ENCODE assay signal across 7 cellular contexts in genomic region chr14:104677506-104678332, GRCh38. TPM values are rescaled to one million over a fixed set of nuclear protein-coding genes. Genes with fewer than 3 reads are reported as not detected.
DNase-seq lines count a peak whose midpoint lies in the region; ATAC-seq and TF ChIP-seq lines count a peak whose summit lies in the region.

No MANE protein-coding gene starts in this region.

- no peaks in the 10 kb centered on the region for H3K27me3 ChIP-seq in esophagus squamous epithelium

- POLR2A ChIA-PET in naive thymus-derived CD8-positive, alpha-beta T cell (lab: Charles Lee): interaction anchor here (0.7 to 5.7 kb wide), 13 partner anchors 9 to 1707 kb away, joined by 3 to 58 read pairs (median 5); partner anchors contain the start of genes INF2 and SIVA1

- H3K4me1 Mint-ChIP-seq in naive thymus-derived CD8-positive, alpha-beta T cell: peaks cover 9 to 31% (median 15%) of the 10 kb centered on the region in 4 donors
- peaks cover 50% of the 10 kb centered on the region for H3K4me1 Mint-ChIP-seq in stimulated activated memory B cell treated with anti-CD40 and anti-IgM and Interleukin-4, amounts not matched to agents 10 μg/mL and 1 μg/mL and 100 μg/mL, for 72 hours

- H3K27me3 Mint-ChIP-seq in naive thymus-derived CD8-positive, alpha-beta T cell: no peaks in the 10 kb centered on the region
- H3K27me3 Mint-ChIP-seq in stimulated activated memory B cell treated with anti-CD40 and anti-IgM and Interleukin-4, amounts not matched to agents 10 μg/mL and 1 μg/mL and 100 μg/mL, for 72 hours: no peaks in the 10 kb centered on the region

- DNase-seq in NOMO-1 treated with dmso at 0.1 percent for 144 hours (lab: John Stamatoyannopoulos, UW; ENCODE audit: unreplicated experiment): peak; percentile 79
- peak; percentile 72 for DNase-seq in activated T-cell treated with anti-CD3 and anti-CD28 coated beads for 48 hours (ENCODE audit: low read depth)
- no peak for DNase-seq in esophagus squamous epithelium (lab: John Stamatoyannopoulos, UW)
- peak; percentile 31 to 73 (median 54) for DNase-seq in naive thymus-derived CD8-positive, alpha-beta T cell

- H3K27ac Mint-ChIP-seq in naive thymus-derived CD8-positive, alpha-beta T cell: peak overlapping the region in 9 of 10 donors; percentile 9 to 80 (median 55)
- peak overlapping the region; percentile 87 for H3K27ac Mint-ChIP-seq in stimulated activated memory B cell treated with anti-CD40 and anti-IgM and Interleukin-4, amounts not matched to agents 10 μg/mL and 1 μg/mL and 100 μg/mL, for 72 hours

- TF ChIP-seq POLR2A in esophagus squamous epithelium (IDR thresholded peaks at IDR 0.05): peak in 3 of 4 donors; percentile 8 to 75 (median 54)

- peak overlapping the region; percentile 70 to 93 (median 84) for H3K4me3 Mint-ChIP-seq in naive thymus-derived CD8-positive, alpha-beta T cell
- H3K4me3 Mint-ChIP-seq in stimulated activated memory B cell treated with anti-CD40 and anti-IgM and Interleukin-4, amounts not matched to agents 10 μg/mL and 1 μg/mL and 100 μg/mL, for 72 hours: peak overlapping the region; percentile 74

- H3K36me3 ChIP-seq in esophagus squamous epithelium: no peaks in the 10 kb centered on the region

- no peaks in the 10 kb centered on the region for H3K9me3 Mint-ChIP-seq in naive thymus-derived CD8-positive, alpha-beta T cell
- peaks cover 16% of the 10 kb centered on the region for H3K9me3 Mint-ChIP-seq in stimulated activated memory B cell treated with anti-CD40 and anti-IgM and Interleukin-4, amounts not matched to agents 10 μg/mL and 1 μg/mL and 100 μg/mL, for 72 hours

- intact Hi-C loops in esophagus squamous epithelium (cut with DNase I): no loop called here

- 0 to 2% methylated on average over 9 to 10 of the region's 43 CpGs for WGBS in esophagus squamous epithelium, 2 donors

- H3K27ac ChIP-seq in esophagus squamous epithelium: peak overlapping the region; percentile 89 to 91 (median 90)

- H3K36me3 Mint-ChIP-seq in naive thymus-derived CD8-positive, alpha-beta T cell: no peaks in the 10 kb centered on the region
- H3K36me3 Mint-ChIP-seq in stimulated activated memory B cell treated with anti-CD40 and anti-IgM and Interleukin-4, amounts not matched to agents 10 μg/mL and 1 μg/mL and 100 μg/mL, for 72 hours: no peaks in the 10 kb centered on the region

- ATAC-seq in GM18502 (IDR thresholded peaks at IDR 0.05; ENCODE audit: poor library complexity, unreplicated experiment): peak; percentile 55
- ATAC-seq in HG03066 (IDR thresholded peaks at IDR 0.05; ENCODE audit: low read depth, unreplicated experiment): peak; percentile 45
- peak; percentile 80 to 84 for ATAC-seq in naive thymus-derived CD8-positive, alpha-beta T cell
- peak; percentile 66 for ATAC-seq in stimulated activated memory B cell treated with anti-CD40 and anti-IgM and Interleukin-4, amounts not matched to agents 10 μg/mL and 1 μg/mL and 100 μg/mL, for 72 hours

- H3K4me1 ChIP-seq in esophagus squamous epithelium: peaks cover 53 to 63% (median 55%) of the 10 kb centered on the region in 3 donors

- TF ChIP-seq CTCF in esophagus squamous epithelium (IDR thresholded peaks at IDR 0.05): no peak

- H3K4me3 ChIP-seq in esophagus squamous epithelium: peak overlapping the region; percentile 42 to 68 (median 60)

- H3K9me3 ChIP-seq in esophagus squamous epithelium: no peaks in the 10 kb centered on the region

RNA-seq across cellular contexts. Expression of gene INF2, which starts 11.7 kb away (rescaled TPM):
- total RNA-seq in esophagus squamous epithelium: 10 to 100 TPM; 36.7 to 43.6 (median 37.8) TPM
- 100 to 1,000 TPM; 114 to 121 TPM for total RNA-seq in naive thymus-derived CD8-positive, alpha-beta T cell
- 1 to 10 TPM; 1.8 to 7.6 (median 5.1) TPM for polyA plus RNA-seq in naive thymus-derived CD8-positive, alpha-beta T cell

RNA-seq across cellular contexts. Expression of gene ADSS1, which starts 46.3 kb away (rescaled TPM):
- total RNA-seq in esophagus squamous epithelium: 10 to 100 TPM in 2 of 4 donors, 1 to 10 TPM in 2; 3.4 to 11.4 (median 8.4) TPM
- 1 to 10 TPM; 5.1 to 5.5 TPM for total RNA-seq in naive thymus-derived CD8-positive, alpha-beta T cell
- polyA plus RNA-seq in naive thymus-derived CD8-positive, alpha-beta T cell: 1 to 10 TPM in 2 of 3 donors, under 1 TPM in 1; 0.61 to 3.1 (median 1.4) TPM
